Comparison of ENCODE assay signal across 22 cellular contexts in the genomic region with DNA sequence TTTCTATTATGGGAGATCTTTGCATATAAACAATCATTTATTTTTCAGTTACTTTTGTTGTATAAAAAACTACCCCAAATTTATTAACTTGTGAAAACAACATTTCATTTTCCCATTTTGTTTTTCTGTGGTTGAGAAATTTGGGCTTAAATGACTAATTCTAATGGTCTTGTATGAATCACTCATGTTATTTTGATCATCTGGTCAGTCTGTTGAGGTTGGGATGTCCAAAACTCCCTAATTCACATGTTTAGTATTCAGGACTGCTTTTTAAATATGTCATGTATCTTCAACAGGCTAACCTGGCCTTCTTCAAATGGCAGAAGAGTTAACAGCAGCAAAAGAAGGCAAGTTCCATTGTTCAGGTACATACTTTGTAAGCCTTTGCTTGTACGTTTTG.
DNase-seq lines count a peak whose midpoint lies in the region; ATAC-seq, FAIRE-seq and TF ChIP-seq lines count a peak whose summit lies in the region.
"Had no signal": no experiment of that assay in that cellular context is flagged by ENCODE, and none has a peak within 500 bp of the region (broad histone marks: within the 10 kb centered on the region; RNA-seq: fewer than 3 reads in every experiment).

No MANE protein-coding gene starts in this region.

- no peaks in the 10 kb centered on the region for H3K27me3 Mint-ChIP-seq in naive thymus-derived CD4-positive, alpha-beta T cell
- H3K27me3 Mint-ChIP-seq: activated naive CD4-positive, alpha-beta T cell treated with anti-CD3 and anti-CD28 coated beads, Interleukin-2, amount 10 ng/mL, durations not matched to agents 7 days and 5 days; brain; CD4-positive, CD25-positive, alpha-beta regulatory T cell had no signal

- H3K9me3 Mint-ChIP-seq in naive thymus-derived CD4-positive, alpha-beta T cell: peaks cover 0 to 9% (median 2%) of the 10 kb centered on the region in 11 donors
- H3K9me3 Mint-ChIP-seq: brain had no signal

- peak; percentile 26; the same call in 1 of the 2 replicates for TF ChIP-seq POLR2A in GM12891 (IDR thresholded peaks at IDR 0.05; ENCODE audit: low read depth, low read length)

- intact Hi-C loops in naive thymus-derived CD4-positive, alpha-beta T cell (cut with micrococcal nuclease): no loop called here

- peaks cover 0 to 2% (median 0%) of the 10 kb centered on the region in 7 donors for H3K4me1 Mint-ChIP-seq in naive thymus-derived CD4-positive, alpha-beta T cell
- H3K4me1 Mint-ChIP-seq: activated naive CD4-positive, alpha-beta T cell treated with anti-CD3 and anti-CD28 coated beads, Interleukin-2, amount 10 ng/mL, durations not matched to agents 7 days and 5 days; brain; CD4-positive, CD25-positive, alpha-beta regulatory T cell had no signal

- no peaks in the 10 kb centered on the region for H3K4me1 ChIP-seq in naive thymus-derived CD4-positive, alpha-beta T cell (ENCODE audit: control insufficient read depth in 2 of 2, insufficient read depth in 2 of 2, low read length in 2 of 2)
- H3K4me1 ChIP-seq: esophagus squamous epithelium, sigmoid colon, SJSA1, tibial nerve had no signal

- H3K4me3 Mint-ChIP-seq in naive thymus-derived CD4-positive, alpha-beta T cell: no peak overlapping the region
- H3K4me3 Mint-ChIP-seq: activated naive CD4-positive, alpha-beta T cell treated with anti-CD3 and anti-CD28 coated beads, Interleukin-2, amount 10 ng/mL, durations not matched to agents 7 days and 5 days; brain; CD4-positive, CD25-positive, alpha-beta regulatory T cell had no signal

- DNase-seq in GM12891 (ENCODE audit: insufficient read length, low spot score) (no peak), NCI-H146 treated with DMSO at 0.1 percent for 48 hours (lab: John Stamatoyannopoulos, UW; ENCODE audit: unreplicated experiment) (no peak), NCI-H1092 (lab: John Stamatoyannopoulos, UW) (no peak), NCI-H1048 (lab: John Stamatoyannopoulos, UW) (no peak)
- no peak for DNase-seq in naive thymus-derived CD4-positive, alpha-beta T cell
- DNase-seq: activated CD4-positive, alpha-beta T cell treated with anti-CD3 and anti-CD28 coated beads for 4 hours; activated naive CD4-positive, alpha-beta T cell treated with anti-CD3 and anti-CD28 coated beads, Interleukin-2, amount 10 ng/mL, durations not matched to agents 7 days and 5 days; CD4-positive, CD25-positive, alpha-beta regulatory T cell; DMS79 treated with DMSO at 0.1 percent for 48 hours; esophagus squamous epithelium; mesenchymal stem cell; NCI-H2227 treated with DMSO at 0.1 percent for 48 hours; sigmoid colon; stimulated activated CD4-positive, alpha-beta T cell treated with anti-CD3 and anti-CD28 coated beads, Interleukin-4, amount 100 ng/mL, for 1 hour; T1000 had no signal

- no peak for FAIRE-seq in GM12891 (lab: Jason Lieb, UNC)
- FAIRE-seq: keratinocyte had no signal

- H3K27ac Mint-ChIP-seq in naive thymus-derived CD4-positive, alpha-beta T cell: no peak overlapping the region
- H3K27ac Mint-ChIP-seq: activated naive CD4-positive, alpha-beta T cell treated with anti-CD3 and anti-CD28 coated beads, Interleukin-2, amount 10 ng/mL, durations not matched to agents 7 days and 5 days; brain; CD4-positive, CD25-positive, alpha-beta regulatory T cell had no signal

- no peaks in the 10 kb centered on the region for H3K9me3 ChIP-seq in naive thymus-derived CD4-positive, alpha-beta T cell (ENCODE audit: control insufficient read depth in 2 of 3, low read length in 3 of 3)
- H3K9me3 ChIP-seq: esophagus squamous epithelium, sigmoid colon, SJSA1, tibial nerve had no signal

- H3K36me3 ChIP-seq in naive thymus-derived CD4-positive, alpha-beta T cell (ENCODE audit: control insufficient read depth in 2 of 3, insufficient read depth in 3 of 3, low read length in 3 of 3): no peaks in the 10 kb centered on the region
- H3K36me3 ChIP-seq: esophagus squamous epithelium, sigmoid colon, SJSA1, tibial nerve had no signal

- POLR2A ChIA-PET in naive thymus-derived CD4-positive, alpha-beta T cell (lab: Charles Lee): no interaction called here

- ATAC-seq in GM19025 (IDR thresholded peaks at IDR 0.05; ENCODE audit: low read depth, unreplicated experiment): peak; percentile 54
- peak; percentile 88 for ATAC-seq in HG02588 (IDR thresholded peaks at IDR 0.05; ENCODE audit: unreplicated experiment)
- peak; percentile 67 for ATAC-seq in HG03159 (IDR thresholded peaks at IDR 0.05; ENCODE audit: unreplicated experiment)
- ATAC-seq in naive thymus-derived CD4-positive, alpha-beta T cell: no peak

- no peak overlapping the region for H3K27ac ChIP-seq in naive thymus-derived CD4-positive, alpha-beta T cell (ENCODE audit: low read depth, low read length)
- H3K27ac ChIP-seq: esophagus squamous epithelium, sigmoid colon, SJSA1, tibial nerve had no signal

- H3K4me3 ChIP-seq in naive thymus-derived CD4-positive, alpha-beta T cell (ENCODE audit: low read length): no peak overlapping the region
- H3K4me3 ChIP-seq: esophagus squamous epithelium, sigmoid colon, SJSA1, tibial nerve had no signal

- H3K27me3 ChIP-seq in naive thymus-derived CD4-positive, alpha-beta T cell (ENCODE audit: control insufficient read depth in 2 of 2, insufficient read depth in 2 of 2, low read length in 2 of 2): no peaks in the 10 kb centered on the region
- H3K27me3 ChIP-seq: esophagus squamous epithelium, sigmoid colon, SJSA1, tibial nerve had no signal

- CTCF ChIA-PET in naive thymus-derived CD4-positive, alpha-beta T cell (lab: Charles Lee): no interaction called here

- no peaks in the 10 kb centered on the region for H3K36me3 Mint-ChIP-seq in naive thymus-derived CD4-positive, alpha-beta T cell
- H3K36me3 Mint-ChIP-seq: activated naive CD4-positive, alpha-beta T cell treated with anti-CD3 and anti-CD28 coated beads, Interleukin-2, amount 10 ng/mL, durations not matched to agents 7 days and 5 days; brain; CD4-positive, CD25-positive, alpha-beta regulatory T cell had no signal

TF ChIP-seq in GM12891, 5 proteins besides CTCF, POLR2A, EP300 and RAD21:
- TF ChIP-seq TAF1 (IDR thresholded peaks at IDR 0.05; ENCODE audit: low read depth, low read length) (no peak), PAX5 (IDR thresholded peaks at IDR 0.05; ENCODE audit: insufficient read depth, low read length, severe bottlenecking) (no peak), POU2F2 (IDR thresholded peaks at IDR 0.05; ENCODE audit: low read depth, low read length) (no peak), SPI1 (IDR thresholded peaks at IDR 0.05; ENCODE audit: low read depth, low read length) (no peak), POLR2AphosphoS5 (IDR thresholded peaks at IDR 0.05; ENCODE audit: low read depth, low read length) (no peak)
